21 cellular contexts compared by ENCODE assay signal in genomic region chr2:19353721-19354050, GRCh38. TPM values are rescaled to one million over a fixed set of nuclear protein-coding genes. Genes with fewer than 3 reads are reported as not detected.
A peak's percentile ranks its signal among the peaks of the same experiment; 100 is the strongest.
DNase-seq lines count a peak whose midpoint lies in the region; ATAC-seq and TF ChIP-seq lines count a peak whose summit lies in the region.
"Had no signal": no experiment of that assay in that cellular context is flagged by ENCODE, and none has a peak within 500 bp of the region (broad histone marks: within the 10 kb centered on the region; RNA-seq: fewer than 3 reads in every experiment).

No MANE protein-coding gene starts in this region.

- H3K4me3 ChIP-seq in SK-N-SH (ENCODE audit: low read depth in 2 of 2, low read length in 1 of 2) (peak overlapping the region in 1 of 2 experiments; percentile 94; a peak in 1 of 4 replicates), esophagus muscularis mucosa (peak overlapping the region; percentile 75 to 90 (median 84))
- H3K4me3 ChIP-seq: MG63, PC-9 had no signal

- CTCF ChIA-PET in SK-N-SH (lab: Yijun Ruan, JAX): interaction anchor here (1.3 to 12.7 kb wide), 8 partner anchors 8 to 919 kb away, joined by 3 to 111 read pairs (median 12); no protein-coding TSS in a partner anchor

- H3K36me3 Mint-ChIP-seq in nephron progenitor cell (ENCODE audit: low read depth) (peaks cover 49% of the 10 kb centered on the region), type B pancreatic cell (peaks cover 37% of the 10 kb centered on the region)

- H3K9me3 ChIP-seq in SK-N-SH: no peaks in the 10 kb centered on the region
- no peaks in the 10 kb centered on the region for H3K9me3 ChIP-seq in esophagus muscularis mucosa
- H3K9me3 ChIP-seq: MG63 had no signal

- H3K9me2 ChIP-seq in SK-N-SH: no peaks in the 10 kb centered on the region

- H4K20me1 ChIP-seq in SK-N-SH (ENCODE audit: insufficient read depth): peaks cover 83% of the 10 kb centered on the region

- H3K27ac Mint-ChIP-seq in nephron progenitor cell: no peak overlapping the region
- peak overlapping the region; percentile 39 for H3K27ac Mint-ChIP-seq in type B pancreatic cell
- H3K27ac Mint-ChIP-seq: HFFc6 had no signal

- H3K36me3 ChIP-seq in SK-N-SH (replicated peaks in 1 of 2; ENCODE audit: control insufficient read depth in 1 of 2, insufficient read depth in 2 of 2, low read length in 1 of 2): peaks cover 31 to 47% of the 10 kb centered on the region in 2 experiments
- peaks cover 5 to 31% (median 13%) of the 10 kb centered on the region in 4 donors for H3K36me3 ChIP-seq in esophagus muscularis mucosa
- H3K36me3 ChIP-seq: MG63 had no signal

- H3F3A ChIP-seq in SK-N-SH (replicated peaks; ENCODE audit: insufficient read depth): peaks cover 45% of the 10 kb centered on the region

- H3K4me3 Mint-ChIP-seq in nephron progenitor cell (peak overlapping the region; percentile 93), type B pancreatic cell (peak overlapping the region; percentile 92)
- H3K4me3 Mint-ChIP-seq: HFFc6 had no signal

- H3K27ac ChIP-seq in SK-N-SH (ENCODE audit: low read depth in 2 of 2, low read length in 1 of 2): peak overlapping the region in 1 of 2 experiments; percentile 86; a peak in 1 of 4 replicates
- H3K27ac ChIP-seq in esophagus muscularis mucosa (replicated peaks in 1 of 4): peak overlapping the region; percentile 87 to 94 (median 91)
- H3K27ac ChIP-seq: 22Rv1, PC-9 had no signal

- peak overlapping the region; percentile 88 for H3K4me2 ChIP-seq in SK-N-SH
- H3K4me2 ChIP-seq: PC-9 had no signal

- TF ChIP-seq EP300 in SK-N-SH (IDR thresholded peaks at IDR 0.05; ENCODE audit: borderline replicate concordance in 1 of 2, low read depth in 1 of 2, low read length in 1 of 2) (no peak), esophagus muscularis mucosa (IDR thresholded peaks at IDR 0.05) (no peak)

- no peaks in the 10 kb centered on the region for H3K27me3 ChIP-seq in SK-N-SH (ENCODE audit: insufficient read depth)
- H3K27me3 ChIP-seq in esophagus muscularis mucosa: peaks cover 0 to 54% (median 0%) of the 10 kb centered on the region in 4 donors
- H3K27me3 ChIP-seq: MG63 had no signal

- DNase-seq in SK-N-SH (peak; percentile 17), esophagus muscularis mucosa (ENCODE audit: extremely low spot score) (no peak), nephron progenitor cell (no peak), type B pancreatic cell (ENCODE audit: extremely low spot score, unreplicated experiment) (no peak), cortex of kidney (lab: John Stamatoyannopoulos, UW) (no peak)
- DNase-seq in stimulated activated naive CD8-positive, alpha-beta T cell treated with anti-CD3 and anti-CD28 coated beads, Interleukin-15, Interleukin-2, amounts not matched to agents 100 U/mL and 50 U/mL, for 24 hours: no peak
- DNase-seq in stimulated activated CD4-positive, alpha-beta T cell treated with anti-CD3 and anti-CD28 coated beads, Interleukin-1b, Interleukin-23, amount 100 ng/mL, for 48 hours: no peak
- DNase-seq: DMS 273 treated with DMSO at 0.1 percent for 48 hours, DND-41, HFFc6, Kasumi-1, MG63, NCI-H1048, NCI-H1436 treated with DMSO at 0.1 percent for 48 hours, NCI-H2029, NCI-H2171, NCI-H526, PC-9 had no signal

- peaks cover 70% of the 10 kb centered on the region for H3K4me1 Mint-ChIP-seq in nephron progenitor cell
- H3K4me1 Mint-ChIP-seq in type B pancreatic cell (ENCODE audit: unreplicated experiment): peaks cover 30% of the 10 kb centered on the region

- intact Hi-C loops in esophagus muscularis mucosa (cut with DNase I): loop anchor here (5.0 to 10.0 kb wide), 2 partner anchors 509 to 701 kb away; partner anchors contain the start of gene LAPTM4A

- H2AFZ ChIP-seq in SK-N-SH (ENCODE audit: low read depth): no peak overlapping the region
- H2AFZ ChIP-seq: PC-9 had no signal

- H3K9me3 Mint-ChIP-seq in nephron progenitor cell: no peaks in the 10 kb centered on the region
- H3K9me3 Mint-ChIP-seq in type B pancreatic cell: no peaks in the 10 kb centered on the region
- H3K9me3 Mint-ChIP-seq: HFFc6 had no signal

- POLR2A ChIA-PET in SK-N-SH (lab: Yijun Ruan, JAX): no interaction called here

- TF ChIP-seq CTCF in SK-N-SH (IDR thresholded peaks at IDR 0.05): no peak
- TF ChIP-seq CTCF in esophagus muscularis mucosa (IDR thresholded peaks at IDR 0.05): no peak
- TF ChIP-seq CTCF in nephron progenitor cell (IDR thresholded peaks at IDR 0.05): no peak
- TF ChIP-seq CTCF in type B pancreatic cell (conservative IDR thresholded peaks at IDR 0.05): no peak

- H3K27me3 Mint-ChIP-seq in nephron progenitor cell (ENCODE audit: low read depth, poor library complexity): peaks cover 78% of the 10 kb centered on the region
- H3K27me3 Mint-ChIP-seq in type B pancreatic cell: peaks cover 85% of the 10 kb centered on the region

- ATAC-seq in SK-N-SH treated with all-trans-retinoic acid at 6 μM for 48 hours: no peak
- ATAC-seq in stimulated activated naive CD8-positive, alpha-beta T cell treated with anti-CD3 and anti-CD28 coated beads, Interleukin-15, Interleukin-2, amounts not matched to agents 100 U/mL and 50 U/mL, for 24 hours: no peak

- peaks cover 75% of the 10 kb centered on the region for H3K79me2 ChIP-seq in SK-N-SH (ENCODE audit: insufficient read depth)

- 80% methylated on average over 11 of the region's 11 CpGs for WGBS in SK-N-SH (ENCODE audit: low lambda C conversion rate)
- WGBS in esophagus muscularis mucosa: 43% methylated on average over 11 of the region's 11 CpGs

- TF ChIP-seq RAD21 in SK-N-SH (IDR thresholded peaks at IDR 0.05; ENCODE audit: low read length): no peak

- no peak overlapping the region for H3K9ac ChIP-seq in SK-N-SH

- TF ChIP-seq POLR2A in esophagus muscularis mucosa (IDR thresholded peaks at IDR 0.05; ENCODE audit: low read depth): no peak

- H3K4me1 ChIP-seq in SK-N-SH (ENCODE audit: control insufficient read depth in 1 of 2, insufficient read depth in 2 of 2, low read depth in 1 of 2, low read length in 1 of 2) (peaks cover 0 to 23% of the 10 kb centered on the region in 2 experiments; a peak in 1 of 4 replicates), esophagus muscularis mucosa (peaks cover 26 to 91% (median 83%) of the 10 kb centered on the region in 4 donors)

TF ChIP-seq in SK-N-SH, 30 proteins besides CTCF, POLR2A, EP300 and RAD21 (continues in another document):
- no peak for TF ChIP-seq MEF2A (IDR thresholded peaks at IDR 0.05; ENCODE audit: borderline replicate concordance, low read depth)
- no peak for TF ChIP-seq CHD2 (IDR thresholded peaks at IDR 0.05; ENCODE audit: low read length, partially characterized antibody)
- no peak for TF ChIP-seq POLR2AphosphoS5 (IDR thresholded peaks at IDR 0.05; ENCODE audit: low read depth, low read length)
- TF ChIP-seq NRF1 (IDR thresholded peaks at IDR 0.05; ENCODE audit: low read depth, low read length): no peak
- no peak for TF ChIP-seq EZH2phosphoT487 (IDR thresholded peaks at IDR 0.05; ENCODE audit: borderline replicate concordance, low read depth)
- no peak for TF ChIP-seq MXI1 (IDR thresholded peaks at IDR 0.05; ENCODE audit: low read depth, low read length)
- no peak for TF ChIP-seq PBX3 (IDR thresholded peaks at IDR 0.05)

TF ChIP-seq in SK-N-SH treated with all-trans-retinoic acid at 6 μM for 48 hours, 23 proteins besides CTCF, POLR2A, EP300 and RAD21:
- TF ChIP-seq TCF4 (CRISPR knock-in tag; IDR thresholded peaks at IDR 0.05; ENCODE audit: borderline replicate concordance) (no peak), ZNF70 (CRISPR knock-in tag; IDR thresholded peaks at IDR 0.05) (no peak), RARB (CRISPR knock-in tag; IDR thresholded peaks at IDR 0.05) (no peak), ISL1 (CRISPR knock-in tag; IDR thresholded peaks at IDR 0.05) (no peak), POU6F1 (CRISPR knock-in tag; IDR thresholded peaks at IDR 0.05; ENCODE audit: borderline replicate concordance, low read depth) (no peak), SNAI2 (CRISPR knock-in tag; IDR thresholded peaks at IDR 0.05) (no peak), CSDC2 (CRISPR knock-in tag; IDR thresholded peaks at IDR 0.05) (no peak)
- TF ChIP-seq, protein P1, sequence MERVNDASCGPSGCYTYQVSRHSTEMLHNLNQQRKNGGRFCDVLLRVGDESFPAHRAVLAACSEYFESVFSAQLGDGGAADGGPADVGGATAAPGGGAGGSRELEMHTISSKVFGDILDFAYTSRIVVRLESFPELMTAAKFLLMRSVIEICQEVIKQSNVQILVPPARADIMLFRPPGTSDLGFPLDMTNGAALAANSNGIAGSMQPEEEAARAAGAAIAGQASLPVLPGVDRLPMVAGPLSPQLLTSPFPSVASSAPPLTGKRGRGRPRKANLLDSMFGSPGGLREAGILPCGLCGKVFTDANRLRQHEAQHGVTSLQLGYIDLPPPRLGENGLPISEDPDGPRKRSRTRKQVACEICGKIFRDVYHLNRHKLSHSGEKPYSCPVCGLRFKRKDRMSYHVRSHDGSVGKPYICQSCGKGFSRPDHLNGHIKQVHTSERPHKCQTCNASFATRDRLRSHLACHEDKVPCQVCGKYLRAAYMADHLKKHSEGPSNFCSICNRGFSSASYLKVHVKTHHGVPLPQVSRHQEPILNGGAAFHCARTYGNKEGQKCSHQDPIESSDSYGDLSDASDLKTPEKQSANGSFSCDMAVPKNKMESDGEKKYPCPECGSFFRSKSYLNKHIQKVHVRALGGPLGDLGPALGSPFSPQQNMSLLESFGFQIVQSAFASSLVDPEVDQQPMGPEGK (CRISPR knock-in tag; IDR thresholded peaks at IDR 0.05; ENCODE audit: borderline replicate concordance): no peak

RNA-seq across cellular contexts. Expression of gene OSR1, which starts 4.7 kb away (rescaled TPM):
- 48.7 and 76.6 TPM in 2 replicates for polyA plus RNA-seq in SK-N-SH (2012; rRNA removed)
- 32.1 and 46.4 TPM in 2 replicates for polyA plus RNA-seq in SK-N-SH (2012; cell fraction: cytosol; rRNA removed)
- 128 and 152 TPM in 2 replicates for polyA plus RNA-seq in SK-N-SH (2012; cell fraction: nucleus; rRNA removed)
- total RNA-seq in esophagus muscularis mucosa (10 to 100 TPM; 50.3 to 99.6 (median 74.7) TPM), type B pancreatic cell (ENCODE audit: low replicate concordance) (9.5 and 55.7 TPM in 2 replicates)
- total RNA-seq: H7 had no signal
